8 cellular contexts compared by ENCODE assay signal in genomic region chr2:121648206-121648605, GRCh38. TPM values are rescaled to one million over a fixed set of nuclear protein-coding genes. Genes with fewer than 3 reads are reported as not detected.
DNase-seq lines count a peak whose midpoint lies in the region; ATAC-seq, FAIRE-seq and TF ChIP-seq lines count a peak whose summit lies in the region.

No MANE protein-coding gene starts in this region.

- peaks cover 78% of the 10 kb centered on the region for H3K79me2 ChIP-seq in HepG2 (ENCODE audit: insufficient read depth, low read length)

- ATAC-seq in HG03025 (IDR thresholded peaks at IDR 0.05; ENCODE audit: low FRiP score, unreplicated experiment) (peak; percentile 9), HepG2 (no peak), upper lobe of right lung (no peak)

- peak overlapping the region; percentile 90 for H3K4me2 ChIP-seq in HepG2 (ENCODE audit: low read depth, low read length)

- TF ChIP-seq POLR2A in HepG2 (IDR thresholded peaks at IDR 0.05; ENCODE audit: insufficient read depth in 1 of 2, low read depth in 2 of 2, low read length in 2 of 2) (no peak; a peak in 1 of 4 replicates), erythroblast (IDR thresholded peaks at IDR 0.05; ENCODE audit: low read length) (no peak)

- POLR2A ChIA-PET in HepG2 (lab: Yijun Ruan, JAX): interaction anchor here (0.7 to 4.4 kb wide), 11 partner anchors 9 to 117 kb away, joined by 3 to 119 read pairs (median 6); partner anchors contain the start of genes NIFK and RNU4ATAC

- TF ChIP-seq CTCF in HepG2 (CRISPR knock-in tag; IDR thresholded peaks at IDR 0.05) (no peak), upper lobe of right lung (IDR thresholded peaks at IDR 0.05) (no peak)

- H3K27ac ChIP-seq in HepG2 (ENCODE audit: extremely low read length, insufficient read depth, low read length) (peak overlapping the region; percentile 99), upper lobe of right lung (peak overlapping the region; percentile 97)

- H3K9me3 ChIP-seq in ES-I3 (ENCODE audit: control insufficient read depth, insufficient read depth, low read length): no peaks in the 10 kb centered on the region
- H3K9me3 ChIP-seq in HepG2 (ENCODE audit: low read length): no peaks in the 10 kb centered on the region
- no peaks in the 10 kb centered on the region for H3K9me3 ChIP-seq in upper lobe of right lung

- H3K27me3 ChIP-seq in HepG2 (ENCODE audit: control insufficient read depth in 1 of 2, insufficient read depth in 2 of 2, low read length in 2 of 2): no peaks in the 10 kb centered on the region; a peak in 2 of 5 replicates
- H3K27me3 ChIP-seq in upper lobe of right lung: no peaks in the 10 kb centered on the region

- no peak overlapping the region for H2AFZ ChIP-seq in HepG2 (ENCODE audit: low read length)

- FAIRE-seq in HepG2 (lab: Jason Lieb, UNC): no peak

- BruUV-seq in HepG2 (replicated peaks; lab: Mats Ljungman, UMichigan): no TSS peak

- H3K9ac ChIP-seq in ES-I3 (ENCODE audit: low read depth, low read length): peak overlapping the region; percentile 81
- peak overlapping the region; percentile 99 for H3K9ac ChIP-seq in HepG2 (ENCODE audit: insufficient read depth, low read depth, low read length)

- H3K36me3 ChIP-seq in ES-I3 (ENCODE audit: insufficient read depth, low read length) (no peaks in the 10 kb centered on the region), HepG2 (replicated peaks in 1 of 2; ENCODE audit: control insufficient read depth in 1 of 2, insufficient read depth in 2 of 2, low read length in 2 of 2) (no peaks in the 10 kb centered on the region), upper lobe of right lung (no peaks in the 10 kb centered on the region)

- peak; percentile 41 for DNase-seq in amniotic epithelial cell (ENCODE audit: low read depth)
- peak; percentile 39 for DNase-seq in HepG2 (ENCODE audit: low spot score)
- no peak for DNase-seq in upper lobe of right lung
- DNase-seq in SW 1271 (lab: John Stamatoyannopoulos, UW): no peak
- no peak for DNase-seq in NK-92 treated with Interleukin-12 subunit alpha and Interleukin-12 subunit beta, amount 100 ng/mL, for 24 hours (lab: John Stamatoyannopoulos, UW)
- no peak for DNase-seq in erythroblast (lab: John Stamatoyannopoulos, UW)

- in situ Hi-C loops in HepG2 (cut with HindIII; ENCODE audit: extremely low pct_ligation_motif_present, low pct_unique_long_range_greater_than_20kb): loop anchor here (5.0 kb wide), 1 partner anchor 116 kb away; the partner anchor contains the start of gene RNU4ATAC

- H3K4me1 ChIP-seq in ES-I3 (ENCODE audit: insufficient read depth, low read length) (peaks cover 7% of the 10 kb centered on the region), HepG2 (ENCODE audit: insufficient read depth, low read length) (peaks cover 63% of the 10 kb centered on the region), upper lobe of right lung (peaks cover 27% of the 10 kb centered on the region)

- H4K20me1 ChIP-seq in HepG2 (ENCODE audit: insufficient read depth, low read length): peaks cover 8% of the 10 kb centered on the region; the same call in 1 of the 2 replicates

- CTCF ChIA-PET in HepG2 (lab: Yijun Ruan, JAX; ENCODE audit: low intra/inter-chr PET ratio, low total read pairs): no interaction called here

- peak overlapping the region; percentile 84 to 96 (median 95) for H3K4me3 ChIP-seq in HepG2 (replicated peaks in 1 of 3; ENCODE audit: insufficient read depth in 1 of 3, low read depth in 2 of 3, low read length in 3 of 3)
- peak overlapping the region; percentile 88 for H3K4me3 ChIP-seq in upper lobe of right lung

- TF ChIP-seq EP300 in HepG2 (IDR thresholded peaks at IDR 0.05; ENCODE audit: low read depth in 2 of 2, low read length in 2 of 2) (no peak), HepG2 (CRISPR knock-in tag; IDR thresholded peaks at IDR 0.05; ENCODE audit: borderline replicate concordance) (no peak)

- WGBS in HepG2 (ENCODE audit: low lambda C conversion rate): under 1% methylated on average over 9 of the region's 9 CpGs

- intact Hi-C loops in HepG2 (cut with micrococcal nuclease; ENCODE audit: unreplicated experiment): loop anchor here (2.0 to 5.0 kb wide), 3 partner anchors 19 to 59 kb away; no protein-coding TSS in a partner anchor
- intact Hi-C loops in upper lobe of right lung (cut with DNase I): no loop called here

- TF ChIP-seq RAD21 in HepG2 (CRISPR knock-in tag; IDR thresholded peaks at IDR 0.05): no peak

TF ChIP-seq in HepG2, 621 proteins besides CTCF, POLR2A, EP300 and RAD21 (continues in another document):
- TF ChIP-seq HNF4G (IDR thresholded peaks at IDR 0.05; ENCODE audit: borderline replicate concordance, low read depth, low read length): peak; percentile 40; the same call in 1 of the 2 replicates
- TF ChIP-seq HNF4G (CRISPR knock-in tag; IDR thresholded peaks at IDR 0.05; ENCODE audit: borderline replicate concordance, low read depth): no peak
- no peak for TF ChIP-seq TOPORS (CRISPR knock-in tag; IDR thresholded peaks at IDR 0.05)
- TF ChIP-seq ZNF564 (CRISPR knock-in tag; IDR thresholded peaks at IDR 0.05): peak; percentile 16; the same call in 1 of the 2 replicates
- TF ChIP-seq ZNF792 (CRISPR knock-in tag; IDR thresholded peaks at IDR 0.05): no peak
- peak; percentile 9; the same call in 1 of the 2 replicates for TF ChIP-seq SAP130 (CRISPR knock-in tag; IDR thresholded peaks at IDR 0.05; ENCODE audit: low read depth)
- peak; percentile 39; the same call in 1 of the 2 replicates for TF ChIP-seq NCOR1 (IDR thresholded peaks at IDR 0.05; ENCODE audit: borderline replicate concordance, low read length)
- 0 out of 2 replicates have a peak, but pooled peaks have one; percentile 3 for TF ChIP-seq PRDM4 (CRISPR knock-in tag; IDR thresholded peaks at IDR 0.05; ENCODE audit: borderline replicate concordance)
- TF ChIP-seq MIER2 (CRISPR knock-in tag; IDR thresholded peaks at IDR 0.05): no peak
- peak; percentile 33; the same call in 1 of the 2 replicates for TF ChIP-seq ATF1 (CRISPR knock-in tag; IDR thresholded peaks at IDR 0.05)
- 0 out of 2 replicates have a peak, but pooled peaks have one; percentile 6 for TF ChIP-seq ZNF614 (CRISPR knock-in tag; IDR thresholded peaks at IDR 0.05; ENCODE audit: borderline replicate concordance)
- no peak for TF ChIP-seq ZFP41 (CRISPR knock-in tag; IDR thresholded peaks at IDR 0.05; ENCODE audit: borderline replicate concordance)
- TF ChIP-seq TP53 (CRISPR knock-in tag; conservative IDR thresholded peaks at IDR 0.05): 0 out of 2 replicates have a peak, but pooled peaks have one; percentile 15

RNA-seq across cellular contexts. Expression of gene CLASP1, which starts 1.1 kb away (rescaled TPM):
- total RNA-seq in HepG2 (2016; rRNA removed; fragmentation: Illumina TruSeq; extraction: Trizol): 47.9 and 63.6 TPM in 2 replicates
- total RNA-seq in HepG2 (2016; cell fraction: cytosol; rRNA removed; fragmentation: Illumina TruSeq; extraction: Trizol; ENCODE audit: low read depth): 24.7 and 26.3 TPM in 2 replicates
- 46.4 and 58.7 TPM in 2 replicates for total RNA-seq in HepG2 (2016; cell fraction: insoluble cytoplasmic fraction; rRNA removed; fragmentation: Illumina TruSeq; extraction: Trizol)
- total RNA-seq in HepG2 (2016; cell fraction: membrane; rRNA removed; fragmentation: Illumina TruSeq; extraction: Trizol): 21.5 and 29.4 TPM in 2 replicates
- total RNA-seq in HepG2 (2016; cell fraction: nucleus; rRNA removed; fragmentation: Illumina TruSeq; extraction: Trizol): 111 and 117 TPM in 2 replicates
- polyA plus RNA-seq in HepG2 (2011; rRNA removed): 9.4 and 11.7 TPM in 2 replicates
- polyA plus RNA-seq in HepG2 (2011; cell fraction: cytosol; rRNA removed): 4.0 and 4.5 TPM in 2 replicates
- 52.6 and 54.9 TPM in 2 replicates for polyA plus RNA-seq in HepG2 (2011; cell fraction: nucleus; rRNA removed)
- 33.3 and 40.1 TPM in 2 replicates for polyA plus RNA-seq in HepG2 (2012)
- polyA plus RNA-seq in HepG2 (2016; cell fraction: cytosol; fragmentation: Illumina TruSeq; extraction: Trizol; ENCODE audit: low read depth): 0.78 and 1.2 TPM in 2 replicates
- 21.9 and 26.0 TPM in 2 replicates for polyA plus RNA-seq in HepG2 (2016; cell fraction: insoluble cytoplasmic fraction; fragmentation: Illumina TruSeq; extraction: Trizol; ENCODE audit: low read depth)
- polyA plus RNA-seq in HepG2 (2016; cell fraction: membrane; fragmentation: Illumina TruSeq; extraction: Trizol; ENCODE audit: low read depth): 3.2 and 4.0 TPM in 2 replicates
- polyA plus RNA-seq in HepG2 (2016; cell fraction: nucleus; fragmentation: Illumina TruSeq; extraction: Trizol; ENCODE audit: insufficient read depth, low read depth): 56.7 and 58.9 TPM in 2 replicates
- polyA minus RNA-seq in HepG2 (2011; rRNA and poly(A)+ RNA removed; ENCODE audit: low replicate concordance): 22.8 and 49.1 TPM in 2 replicates
- 20.9 and 21.4 TPM in 2 replicates for polyA minus RNA-seq in HepG2 (2011; cell fraction: cytosol; rRNA and poly(A)+ RNA removed)
- polyA minus RNA-seq in HepG2 (2011; cell fraction: nucleus; rRNA and poly(A)+ RNA removed): 240 and 255 TPM in 2 replicates
- total RNA-seq in upper lobe of right lung: 44.5 TPM

Comparison
In these comparisons a context has a peak if more than half of its experiments do, and no peak if none do; other contexts are left out.
1. DNase-seq: peak in amniotic epithelial cell (single experiment) and HepG2 (single experiment); none in upper lobe of right lung (single experiment), SW 1271 (0 of 2), NK-92 treated with Interleukin-12 subunit alpha and Interleukin-12 subunit beta, amount 100 ng/mL, for 24 hours (single experiment) and erythroblast (0 of 2).